ENCODE assay signal across 1 cellular context in genomic region chr12:47361389-47362031, GRCh38.
TF ChIP-seq lines count a peak whose summit lies in the region.

No MANE protein-coding gene starts in this region.

TF ChIP-seq in K562, 482 proteins besides CTCF, POLR2A, EP300 and RAD21 (continued from another document and continues in another):
- TF ChIP-seq, protein P1, sequence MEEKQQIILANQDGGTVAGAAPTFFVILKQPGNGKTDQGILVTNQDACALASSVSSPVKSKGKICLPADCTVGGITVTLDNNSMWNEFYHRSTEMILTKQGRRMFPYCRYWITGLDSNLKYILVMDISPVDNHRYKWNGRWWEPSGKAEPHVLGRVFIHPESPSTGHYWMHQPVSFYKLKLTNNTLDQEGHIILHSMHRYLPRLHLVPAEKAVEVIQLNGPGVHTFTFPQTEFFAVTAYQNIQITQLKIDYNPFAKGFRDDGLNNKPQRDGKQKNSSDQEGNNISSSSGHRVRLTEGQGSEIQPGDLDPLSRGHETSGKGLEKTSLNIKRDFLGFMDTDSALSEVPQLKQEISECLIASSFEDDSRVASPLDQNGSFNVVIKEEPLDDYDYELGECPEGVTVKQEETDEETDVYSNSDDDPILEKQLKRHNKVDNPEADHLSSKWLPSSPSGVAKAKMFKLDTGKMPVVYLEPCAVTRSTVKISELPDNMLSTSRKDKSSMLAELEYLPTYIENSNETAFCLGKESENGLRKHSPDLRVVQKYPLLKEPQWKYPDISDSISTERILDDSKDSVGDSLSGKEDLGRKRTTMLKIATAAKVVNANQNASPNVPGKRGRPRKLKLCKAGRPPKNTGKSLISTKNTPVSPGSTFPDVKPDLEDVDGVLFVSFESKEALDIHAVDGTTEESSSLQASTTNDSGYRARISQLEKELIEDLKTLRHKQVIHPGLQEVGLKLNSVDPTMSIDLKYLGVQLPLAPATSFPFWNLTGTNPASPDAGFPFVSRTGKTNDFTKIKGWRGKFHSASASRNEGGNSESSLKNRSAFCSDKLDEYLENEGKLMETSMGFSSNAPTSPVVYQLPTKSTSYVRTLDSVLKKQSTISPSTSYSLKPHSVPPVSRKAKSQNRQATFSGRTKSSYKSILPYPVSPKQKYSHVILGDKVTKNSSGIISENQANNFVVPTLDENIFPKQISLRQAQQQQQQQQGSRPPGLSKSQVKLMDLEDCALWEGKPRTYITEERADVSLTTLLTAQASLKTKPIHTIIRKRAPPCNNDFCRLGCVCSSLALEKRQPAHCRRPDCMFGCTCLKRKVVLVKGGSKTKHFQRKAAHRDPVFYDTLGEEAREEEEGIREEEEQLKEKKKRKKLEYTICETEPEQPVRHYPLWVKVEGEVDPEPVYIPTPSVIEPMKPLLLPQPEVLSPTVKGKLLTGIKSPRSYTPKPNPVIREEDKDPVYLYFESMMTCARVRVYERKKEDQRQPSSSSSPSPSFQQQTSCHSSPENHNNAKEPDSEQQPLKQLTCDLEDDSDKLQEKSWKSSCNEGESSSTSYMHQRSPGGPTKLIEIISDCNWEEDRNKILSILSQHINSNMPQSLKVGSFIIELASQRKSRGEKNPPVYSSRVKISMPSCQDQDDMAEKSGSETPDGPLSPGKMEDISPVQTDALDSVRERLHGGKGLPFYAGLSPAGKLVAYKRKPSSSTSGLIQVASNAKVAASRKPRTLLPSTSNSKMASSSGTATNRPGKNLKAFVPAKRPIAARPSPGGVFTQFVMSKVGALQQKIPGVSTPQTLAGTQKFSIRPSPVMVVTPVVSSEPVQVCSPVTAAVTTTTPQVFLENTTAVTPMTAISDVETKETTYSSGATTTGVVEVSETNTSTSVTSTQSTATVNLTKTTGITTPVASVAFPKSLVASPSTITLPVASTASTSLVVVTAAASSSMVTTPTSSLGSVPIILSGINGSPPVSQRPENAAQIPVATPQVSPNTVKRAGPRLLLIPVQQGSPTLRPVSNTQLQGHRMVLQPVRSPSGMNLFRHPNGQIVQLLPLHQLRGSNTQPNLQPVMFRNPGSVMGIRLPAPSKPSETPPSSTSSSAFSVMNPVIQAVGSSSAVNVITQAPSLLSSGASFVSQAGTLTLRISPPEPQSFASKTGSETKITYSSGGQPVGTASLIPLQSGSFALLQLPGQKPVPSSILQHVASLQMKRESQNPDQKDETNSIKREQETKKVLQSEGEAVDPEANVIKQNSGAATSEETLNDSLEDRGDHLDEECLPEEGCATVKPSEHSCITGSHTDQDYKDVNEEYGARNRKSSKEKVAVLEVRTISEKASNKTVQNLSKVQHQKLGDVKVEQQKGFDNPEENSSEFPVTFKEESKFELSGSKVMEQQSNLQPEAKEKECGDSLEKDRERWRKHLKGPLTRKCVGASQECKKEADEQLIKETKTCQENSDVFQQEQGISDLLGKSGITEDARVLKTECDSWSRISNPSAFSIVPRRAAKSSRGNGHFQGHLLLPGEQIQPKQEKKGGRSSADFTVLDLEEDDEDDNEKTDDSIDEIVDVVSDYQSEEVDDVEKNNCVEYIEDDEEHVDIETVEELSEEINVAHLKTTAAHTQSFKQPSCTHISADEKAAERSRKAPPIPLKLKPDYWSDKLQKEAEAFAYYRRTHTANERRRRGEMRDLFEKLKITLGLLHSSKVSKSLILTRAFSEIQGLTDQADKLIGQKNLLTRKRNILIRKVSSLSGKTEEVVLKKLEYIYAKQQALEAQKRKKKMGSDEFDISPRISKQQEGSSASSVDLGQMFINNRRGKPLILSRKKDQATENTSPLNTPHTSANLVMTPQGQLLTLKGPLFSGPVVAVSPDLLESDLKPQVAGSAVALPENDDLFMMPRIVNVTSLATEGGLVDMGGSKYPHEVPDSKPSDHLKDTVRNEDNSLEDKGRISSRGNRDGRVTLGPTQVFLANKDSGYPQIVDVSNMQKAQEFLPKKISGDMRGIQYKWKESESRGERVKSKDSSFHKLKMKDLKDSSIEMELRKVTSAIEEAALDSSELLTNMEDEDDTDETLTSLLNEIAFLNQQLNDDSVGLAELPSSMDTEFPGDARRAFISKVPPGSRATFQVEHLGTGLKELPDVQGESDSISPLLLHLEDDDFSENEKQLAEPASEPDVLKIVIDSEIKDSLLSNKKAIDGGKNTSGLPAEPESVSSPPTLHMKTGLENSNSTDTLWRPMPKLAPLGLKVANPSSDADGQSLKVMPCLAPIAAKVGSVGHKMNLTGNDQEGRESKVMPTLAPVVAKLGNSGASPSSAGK (IDR thresholded peaks at IDR 0.05): no peak; the same call in 1 of the 2 replicates
- peak; percentile 42 for TF ChIP-seq CXXC5 (CRISPR knock-in tag; IDR thresholded peaks at IDR 0.05)
- no peak for TF ChIP-seq TEAD4 (IDR thresholded peaks at IDR 0.05; ENCODE audit: low read length)
- TF ChIP-seq TEAD4 (CRISPR knock-in tag; IDR thresholded peaks at IDR 0.05; ENCODE audit: borderline replicate concordance): no peak
- TF ChIP-seq, protein P2, sequence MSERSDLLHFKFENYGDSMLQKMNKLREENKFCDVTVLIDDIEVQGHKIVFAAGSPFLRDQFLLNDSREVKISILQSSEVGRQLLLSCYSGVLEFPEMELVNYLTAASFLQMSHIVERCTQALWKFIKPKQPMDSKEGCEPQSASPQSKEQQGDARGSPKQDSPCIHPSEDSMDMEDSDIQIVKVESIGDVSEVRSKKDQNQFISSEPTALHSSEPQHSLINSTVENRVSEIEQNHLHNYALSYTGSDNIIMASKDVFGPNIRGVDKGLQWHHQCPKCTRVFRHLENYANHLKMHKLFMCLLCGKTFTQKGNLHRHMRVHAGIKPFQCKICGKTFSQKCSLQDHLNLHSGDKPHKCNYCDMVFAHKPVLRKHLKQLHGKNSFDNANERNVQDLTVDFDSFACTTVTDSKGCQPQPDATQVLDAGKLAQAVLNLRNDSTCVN (CRISPR knock-in tag; IDR thresholded peaks at IDR 0.05): no peak
- no peak for TF ChIP-seq RREB1 (CRISPR knock-in tag; IDR thresholded peaks at IDR 0.05)
- TF ChIP-seq TCF3 (CRISPR knock-in tag; IDR thresholded peaks at IDR 0.05): 0 out of 2 replicates have a peak, but pooled peaks have one; percentile 12
- no peak for TF ChIP-seq ZNF668 (CRISPR knock-in tag; IDR thresholded peaks at IDR 0.05)
- no peak for TF ChIP-seq SPI1 (IDR thresholded peaks at IDR 0.05; ENCODE audit: borderline replicate concordance, low read depth, low read length)
- peak; percentile 55 for TF ChIP-seq DEAF1 (CRISPR knock-in tag; IDR thresholded peaks at IDR 0.05)
- 0 out of 2 replicates have a peak, but pooled peaks have one; percentile 38 for TF ChIP-seq PYGO2 (tag; IDR thresholded peaks at IDR 0.05)
- 0 out of 2 replicates have a peak, but pooled peaks have one; percentile 25 for TF ChIP-seq CREB3L1 (IDR thresholded peaks at IDR 0.05; ENCODE audit: borderline replicate concordance, low read depth)
- no peak for TF ChIP-seq SIX5 (IDR thresholded peaks at IDR 0.05; ENCODE audit: borderline replicate concordance in 1 of 2, insufficient read depth in 1 of 2, low read depth in 1 of 2, low read length in 2 of 2)
- 0 out of 2 replicates have a peak, but pooled peaks have one; percentile 6 for TF ChIP-seq NFXL1 (CRISPR knock-in tag; IDR thresholded peaks at IDR 0.05)
- TF ChIP-seq ZBTB49 (CRISPR knock-in tag; IDR thresholded peaks at IDR 0.05; ENCODE audit: borderline replicate concordance): no peak
- TF ChIP-seq PCBP2 (IDR thresholded peaks at IDR 0.05; ENCODE audit: low read depth, low read length, poor library complexity, severe bottlenecking): no peak
- no peak for TF ChIP-seq CTBP1 (IDR thresholded peaks at IDR 0.05; ENCODE audit: borderline replicate concordance)
- peak; percentile 56; the same call in 1 of the 2 replicates for TF ChIP-seq LEF1 (IDR thresholded peaks at IDR 0.05)
- TF ChIP-seq ELF1 (tag; IDR thresholded peaks at IDR 0.05): no peak
- no peak for TF ChIP-seq NR2C1 (IDR thresholded peaks at IDR 0.05)
- peak; percentile 22; the same call in 1 of the 2 replicates for TF ChIP-seq NR2C1 (tag; IDR thresholded peaks at IDR 0.05)
- TF ChIP-seq PPARD (CRISPR knock-in tag; IDR thresholded peaks at IDR 0.05): no peak
- TF ChIP-seq BRD9 (IDR thresholded peaks at IDR 0.05; ENCODE audit: low read depth, partially characterized antibody): peak; percentile 14
- TF ChIP-seq, protein P3, sequence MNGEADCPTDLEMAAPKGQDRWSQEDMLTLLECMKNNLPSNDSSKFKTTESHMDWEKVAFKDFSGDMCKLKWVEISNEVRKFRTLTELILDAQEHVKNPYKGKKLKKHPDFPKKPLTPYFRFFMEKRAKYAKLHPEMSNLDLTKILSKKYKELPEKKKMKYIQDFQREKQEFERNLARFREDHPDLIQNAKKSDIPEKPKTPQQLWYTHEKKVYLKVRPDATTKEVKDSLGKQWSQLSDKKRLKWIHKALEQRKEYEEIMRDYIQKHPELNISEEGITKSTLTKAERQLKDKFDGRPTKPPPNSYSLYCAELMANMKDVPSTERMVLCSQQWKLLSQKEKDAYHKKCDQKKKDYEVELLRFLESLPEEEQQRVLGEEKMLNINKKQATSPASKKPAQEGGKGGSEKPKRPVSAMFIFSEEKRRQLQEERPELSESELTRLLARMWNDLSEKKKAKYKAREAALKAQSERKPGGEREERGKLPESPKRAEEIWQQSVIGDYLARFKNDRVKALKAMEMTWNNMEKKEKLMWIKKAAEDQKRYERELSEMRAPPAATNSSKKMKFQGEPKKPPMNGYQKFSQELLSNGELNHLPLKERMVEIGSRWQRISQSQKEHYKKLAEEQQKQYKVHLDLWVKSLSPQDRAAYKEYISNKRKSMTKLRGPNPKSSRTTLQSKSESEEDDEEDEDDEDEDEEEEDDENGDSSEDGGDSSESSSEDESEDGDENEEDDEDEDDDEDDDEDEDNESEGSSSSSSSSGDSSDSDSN (IDR thresholded peaks at IDR 0.05; ENCODE audit: borderline replicate concordance in 1 of 2, low read depth in 2 of 2, low read length in 2 of 2): peak in 1 of 2 experiments; percentile 24; a peak in 1 of 4 replicates
- TF ChIP-seq CC2D1A (IDR thresholded peaks at IDR 0.05): no peak
- TF ChIP-seq SMARCA4 (IDR thresholded peaks at IDR 0.05): no peak
- TF ChIP-seq SOX6 (IDR thresholded peaks at IDR 0.05): peak; percentile 32; the same call in 1 of the 2 replicates
